20 cellular contexts compared by ENCODE assay signal in genomic region chr6:24694198-24694597, GRCh38. TPM values are rescaled to one million over a fixed set of nuclear protein-coding genes. Genes with fewer than 3 reads are reported as not detected.
"Had no signal": no experiment of that assay in that cellular context is flagged by ENCODE, and none has a peak within 500 bp of the region (broad histone marks: within the 10 kb centered on the region; RNA-seq: fewer than 3 reads in every experiment).

No MANE protein-coding gene starts in this region.

- H3K27me3 Mint-ChIP-seq: activated CD4-positive, alpha-beta memory T cell treated with anti-CD3 and anti-CD28 coated beads for 36 hours; activated T-helper 17 cell treated with anti-CD3 and anti-CD28 coated beads, Interleukin-2, amount 50 U/mL, for 72 hours; brain; stimulated activated naive CD8-positive, alpha-beta T cell treated with anti-CD3 and anti-CD28 coated beads, Interleukin-15, Interleukin-2, amounts not matched to agents 100 ng/mL and 50 ng/mL, for 24 hours had no signal

- H3K4me1 ChIP-seq: parathyroid adenoma, vagina had no signal

- H3K4me1 Mint-ChIP-seq: brain, nephron had no signal

- H3K9me3 Mint-ChIP-seq: activated CD4-positive, alpha-beta memory T cell treated with anti-CD3 and anti-CD28 coated beads for 36 hours; activated T-helper 17 cell treated with anti-CD3 and anti-CD28 coated beads, Interleukin-2, amount 50 U/mL, for 72 hours; brain; nephron; stimulated activated naive CD8-positive, alpha-beta T cell treated with anti-CD3 and anti-CD28 coated beads, Interleukin-15, Interleukin-2, amounts not matched to agents 100 ng/mL and 50 ng/mL, for 24 hours had no signal

- H3K9me3 ChIP-seq: right lobe of liver, suprapubic skin, vagina had no signal

- H3K27me3 ChIP-seq: right lobe of liver, suprapubic skin, vagina had no signal

- ATAC-seq: activated T-helper 17 cell treated with anti-CD3 and anti-CD28 coated beads, Interleukin-2, amount 50 U/mL, for 72 hours had no signal

- H3K4me3 ChIP-seq: coronary artery, right lobe of liver, suprapubic skin, vagina had no signal

- H3K27ac Mint-ChIP-seq: activated CD4-positive, alpha-beta memory T cell treated with anti-CD3 and anti-CD28 coated beads for 36 hours; activated T-helper 17 cell treated with anti-CD3 and anti-CD28 coated beads, Interleukin-2, amount 50 U/mL, for 72 hours; brain; nephron; stimulated activated naive CD8-positive, alpha-beta T cell treated with anti-CD3 and anti-CD28 coated beads, Interleukin-15, Interleukin-2, amounts not matched to agents 100 ng/mL and 50 ng/mL, for 24 hours had no signal

- H3K4me3 Mint-ChIP-seq: activated CD4-positive, alpha-beta memory T cell treated with anti-CD3 and anti-CD28 coated beads for 36 hours; activated T-helper 17 cell treated with anti-CD3 and anti-CD28 coated beads, Interleukin-2, amount 50 U/mL, for 72 hours; brain; nephron; stimulated activated naive CD8-positive, alpha-beta T cell treated with anti-CD3 and anti-CD28 coated beads, Interleukin-15, Interleukin-2, amounts not matched to agents 100 ng/mL and 50 ng/mL, for 24 hours had no signal

- DNase-seq: activated CD4-positive, alpha-beta memory T cell treated with anti-CD3 and anti-CD28 coated beads for 36 hours; activated naive CD4-positive, alpha-beta T cell treated with Interleukin-2 at 50 U/mL for 16 hours; activated T-cell treated with anti-CD3 and anti-CD28 coated beads for 4 hours; anterior cingulate cortex; head of caudate nucleus; midbrain; right lobe of liver; small intestine; stimulated activated CD4-positive, alpha-beta T cell treated with anti-CD3 and anti-CD28 coated beads, Interleukin-15, amount 100 ng/mL, for 24 hours; stimulated activated CD4-positive, alpha-beta T cell treated with anti-CD3 and anti-CD28 coated beads, Interleukin-2, amount 100 ng/mL, for 48 hours; trophoblast cell had no signal

- H3K27ac ChIP-seq: coronary artery, parathyroid adenoma, right lobe of liver, suprapubic skin, vagina had no signal

- H3K36me3 ChIP-seq: suprapubic skin, vagina had no signal

RNA-seq across cellular contexts. Expression of gene KIAA0319, which starts 48.2 kb away (rescaled TPM):
- total RNA-seq: lung microvascular endothelial cell had no signal
